Comparison of ENCODE assay signal across 12 cellular contexts in the genomic region with DNA sequence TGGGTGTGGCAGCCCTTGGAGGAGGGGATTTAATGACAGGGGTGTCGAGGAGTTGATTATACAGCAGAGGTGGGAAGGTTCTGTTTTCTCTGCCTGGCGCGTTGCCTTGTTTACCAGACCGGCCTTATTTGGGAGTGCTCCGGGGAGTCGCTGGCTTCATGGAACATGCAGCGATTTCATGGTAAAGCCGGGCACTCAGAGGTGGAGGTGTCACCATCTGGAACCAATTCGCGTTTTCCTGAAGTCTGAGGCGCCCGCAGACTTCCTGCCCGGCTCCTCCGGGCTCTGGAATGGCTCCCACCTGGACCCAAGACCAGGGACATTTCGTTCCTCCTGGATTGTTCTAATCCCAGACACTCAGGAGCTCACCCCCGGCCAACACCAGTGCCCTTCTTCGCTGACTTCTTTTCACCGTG.
DNase-seq lines count a peak whose midpoint lies in the region; ATAC-seq and TF ChIP-seq lines count a peak whose summit lies in the region.
"Had no signal": no experiment of that assay in that cellular context is flagged by ENCODE, and none has a peak within 500 bp of the region (broad histone marks: within the 10 kb centered on the region; RNA-seq: fewer than 3 reads in every experiment).

No MANE protein-coding gene starts in this region.

- no peak overlapping the region for H3K4me3 ChIP-seq in SJSA1
- no peak overlapping the region for H3K4me3 ChIP-seq in mucosa of descending colon
- no peak overlapping the region for H3K4me3 ChIP-seq in adrenal gland

- H3K4me1 ChIP-seq in SJSA1 (replicated peaks) (peaks cover 44% of the 10 kb centered on the region), mucosa of descending colon (ENCODE audit: low read depth) (no peaks in the 10 kb centered on the region), adrenal gland (replicated peaks in 1 of 2) (peaks cover 26 to 46% of the 10 kb centered on the region in 2 donors)

- TF ChIP-seq CTCF in C4-2B (conservative IDR thresholded peaks at IDR 0.05): no peak
- TF ChIP-seq CTCF in mucosa of descending colon (IDR thresholded peaks at IDR 0.05): no peak
- TF ChIP-seq CTCF in adrenal gland (IDR thresholded peaks at IDR 0.05): no peak

- peak; percentile 57 for DNase-seq in NCI-H1105 (lab: John Stamatoyannopoulos, UW)
- peak in 1 of 2 experiments; percentile 37 for DNase-seq in SJSA1 (ENCODE audit: low read depth in 1 of 2, low spot score in 2 of 2)
- peak in 2 of 3 donors; percentile 27 to 44 for DNase-seq in mucosa of descending colon
- no peak for DNase-seq in NCI-H2107 (lab: John Stamatoyannopoulos, UW)
- no peak for DNase-seq in NCI-H524 treated with DMSO at 0.1 percent for 48 hours (lab: John Stamatoyannopoulos, UW)
- DNase-seq in activated naive CD4-positive, alpha-beta T cell treated with anti-CD3 and anti-CD28 coated beads, Interleukin-2, amount 50 U/mL, for 16 hours: no peak
- no peak for DNase-seq in adrenal gland
- DNase-seq: activated CD4-positive, alpha-beta T cell treated with anti-CD3 and anti-CD28 coated beads, Interleukin-2, amount 10 ng/mL, durations not matched to agents 24 days and 14 days; activated gamma-delta T cell treated with Interleukin-2 at 50 U/mL for 16 hours; foreskin melanocyte; NCI-H226 had no signal

- ATAC-seq in mucosa of descending colon: peak; percentile 67

- no peaks in the 10 kb centered on the region for H3K36me3 ChIP-seq in SJSA1
- H3K36me3 ChIP-seq in mucosa of descending colon (ENCODE audit: low read depth): no peaks in the 10 kb centered on the region
- H3K36me3 ChIP-seq in adrenal gland (replicated peaks in 1 of 2): no peaks in the 10 kb centered on the region

- intact Hi-C loops in mucosa of descending colon (cut with DNase I, micrococcal nuclease) (no loop called here), adrenal gland (cut with DNase I) (no loop called here)

- H3K9me3 ChIP-seq in SJSA1 (replicated peaks) (no peaks in the 10 kb centered on the region), mucosa of descending colon (no peaks in the 10 kb centered on the region), adrenal gland (replicated peaks in 1 of 3) (no peaks in the 10 kb centered on the region)

- no peak for TF ChIP-seq POLR2A in adrenal gland (IDR thresholded peaks at IDR 0.05)

- H3K27me3 ChIP-seq in SJSA1 (replicated peaks) (no peaks in the 10 kb centered on the region), adrenal gland (no peaks in the 10 kb centered on the region)

- WGBS in adrenal gland, 4 donors: 75 to 91% (median 88%) methylated on average over 18 of the region's 18 CpGs

- peak overlapping the region; percentile 57 for H3K27ac ChIP-seq in C4-2B
- H3K27ac ChIP-seq in SJSA1: peak overlapping the region; percentile 96
- peak overlapping the region in 1 of 5 donors; percentile 3 for H3K27ac ChIP-seq in adrenal gland

Comparison
In these comparisons a context has a peak if more than half of its experiments do, and no peak if none do; other contexts are left out.
1. DNase-seq: peak in NCI-H1105 (single experiment) and mucosa of descending colon (2 of 3); none in NCI-H2107 (single experiment), NCI-H524 treated with DMSO at 0.1 percent for 48 hours (single experiment), activated naive CD4-positive, alpha-beta T cell treated with anti-CD3 and anti-CD28 coated beads, Interleukin-2, amount 50 U/mL, for 16 hours (single experiment) and adrenal gland (0 of 7).